28 cellular contexts compared by ENCODE assay signal in genomic region chr16:86432691-86433090, GRCh38.
DNase-seq lines count a peak whose midpoint lies in the region; ATAC-seq and TF ChIP-seq lines count a peak whose summit lies in the region.
"Had no signal": no experiment of that assay in that cellular context is flagged by ENCODE, and none has a peak within 500 bp of the region (broad histone marks: within the 10 kb centered on the region; RNA-seq: fewer than 3 reads in every experiment).

No MANE protein-coding gene starts in this region.

- H3K27me3 ChIP-seq in Peyer's patch (no peaks in the 10 kb centered on the region), sigmoid colon (no peaks in the 10 kb centered on the region), right lobe of liver (no peaks in the 10 kb centered on the region)
- H3K27me3 ChIP-seq: neutrophil, thyroid gland had no signal

- TF ChIP-seq EP300 in sigmoid colon (IDR thresholded peaks at IDR 0.05), result peak; percentile 81 to 97 (median 86)

- no TSS peak for BruUV-seq in OCI-LY7 (replicated peaks; lab: Mats Ljungman, UMichigan)

- POLR2A ChIA-PET in T-cell (lab: Charles Lee) (no interaction called here), OCI-LY7 (lab: Charles Lee) (no interaction called here)

- no peaks in the 10 kb centered on the region for H3K9me3 Mint-ChIP-seq in T-cell
- H3K9me3 Mint-ChIP-seq: activated CD4-positive, alpha-beta memory T cell treated with anti-CD3 and anti-CD28 coated beads, Interleukin-2, amount 10 ng/mL, durations not matched to agents 7 days and 5 days; activated naive CD4-positive, alpha-beta T cell treated with anti-CD3 and anti-CD28 coated beads, Interleukin-2, amount 50 U/mL, for 24 hours; activated T-helper 17 cell treated with anti-CD3 and anti-CD28 coated beads, Interleukin-2, amount 50 U/mL, for 72 hours; stimulated activated naive CD8-positive, alpha-beta T cell treated with anti-CD3 and anti-CD28 coated beads, Interleukin-15, Interleukin-2, amounts not matched to agents 100 ng/mL and 50 ng/mL, for 24 hours had no signal

- DNase-seq in Peyer's patch (peak in 1 of 3 donors; percentile 56), ecto neural progenitor cell (ENCODE audit: low spot score) (peak; percentile 69), left kidney (ENCODE audit: low read depth, low spot score) (peak; percentile 44), sigmoid colon (peak; percentile 95), T-cell (no peak), OCI-LY7 (ENCODE audit: low spot score) (no peak), right lobe of liver (no peak)
- DNase-seq in activated CD4-positive, CD25-positive, alpha-beta regulatory T cell treated with anti-CD3 and anti-CD28 coated beads, Interleukin-2, amount 50 U/mL, for 72 hours, result no peak
- DNase-seq: activated CD4-positive, alpha-beta memory T cell treated with anti-CD3 and anti-CD28 coated beads, Interleukin-2, amount 10 ng/mL, durations not matched to agents 7 days and 5 days; activated CD8-positive, alpha-beta memory T cell treated with anti-CD3 and anti-CD28 coated beads, Interleukin-2, amount 50 U/mL, for 48 hours; CD4-positive, alpha-beta memory T cell; head of caudate nucleus; KBM-7; kidney glomerular epithelial cell; MG63; NCI-H446; SIG-M5; thyroid gland had no signal

- H3K36me3 ChIP-seq in Peyer's patch, result no peaks in the 10 kb centered on the region
- H3K36me3 ChIP-seq in sigmoid colon, result no peaks in the 10 kb centered on the region
- no peaks in the 10 kb centered on the region for H3K36me3 ChIP-seq in OCI-LY7 (ENCODE audit: insufficient read depth, low read length)
- no peaks in the 10 kb centered on the region for H3K36me3 ChIP-seq in right lobe of liver
- H3K36me3 ChIP-seq: cardiac muscle cell, MG63, neutrophil, prostate gland, thyroid gland had no signal

- no peaks in the 10 kb centered on the region for H3K36me3 Mint-ChIP-seq in T-cell
- H3K36me3 Mint-ChIP-seq: activated naive CD4-positive, alpha-beta T cell treated with anti-CD3 and anti-CD28 coated beads, Interleukin-2, amount 50 U/mL, for 24 hours; CD4-positive, alpha-beta memory T cell had no signal

- H3K27ac ChIP-seq in Peyer's patch (peak overlapping the region; percentile 30 to 79 (median 58)), sigmoid colon (peak overlapping the region; percentile 81 to 91 (median 87)), OCI-LY7 (ENCODE audit: low read depth, low read length, poor library complexity, severe bottlenecking) (no peak overlapping the region), right lobe of liver (no peak overlapping the region)
- H3K27ac ChIP-seq: cardiac muscle cell, coronary artery, neutrophil, prostate gland, thyroid gland had no signal

- H3K4me1 ChIP-seq in Peyer's patch (peaks cover 0 to 6% (median 0%) of the 10 kb centered on the region in 4 donors), sigmoid colon (peaks cover 0 to 67% (median 61%) of the 10 kb centered on the region in 4 donors), OCI-LY7 (ENCODE audit: insufficient read depth, low read length, poor library complexity, severe bottlenecking) (no peaks in the 10 kb centered on the region), right lobe of liver (no peaks in the 10 kb centered on the region)
- H3K4me1 ChIP-seq: prostate gland, thyroid gland had no signal

- H3K9me3 ChIP-seq in Peyer's patch (no peaks in the 10 kb centered on the region), sigmoid colon (no peaks in the 10 kb centered on the region), OCI-LY7 (ENCODE audit: low read length) (no peaks in the 10 kb centered on the region), right lobe of liver (no peaks in the 10 kb centered on the region)
- H3K9me3 ChIP-seq: MG63, neutrophil, prostate gland, thyroid gland had no signal

- CTCF ChIA-PET in T-cell (lab: Charles Lee), result no interaction called here
- CTCF ChIA-PET in OCI-LY7 (lab: Charles Lee; ENCODE audit: unreplicated experiment), result no interaction called here

- no peak overlapping the region for H2AFZ ChIP-seq in OCI-LY7 (ENCODE audit: low read length)

- ATAC-seq in T-cell (replicated peaks in 1 of 4), result no peak
- no peak for ATAC-seq in right lobe of liver
- ATAC-seq: activated CD4-positive, CD25-positive, alpha-beta regulatory T cell treated with anti-CD3 and anti-CD28 coated beads, Interleukin-2, amount 50 U/mL, for 24 hours; activated T-helper 17 cell treated with anti-CD3 and anti-CD28 coated beads, Interleukin-2, amount 50 U/mL, for 72 hours; GM12878 had no signal

- no peak overlapping the region for H3K4me3 ChIP-seq in Peyer's patch
- no peak overlapping the region for H3K4me3 ChIP-seq in sigmoid colon
- H3K4me3 ChIP-seq in OCI-LY7 (ENCODE audit: low read depth, low read length, poor library complexity, severe bottlenecking), result no peak overlapping the region
- no peak overlapping the region for H3K4me3 ChIP-seq in right lobe of liver
- H3K4me3 ChIP-seq: cardiac muscle cell, coronary artery, GM12878, lung, MG63, prostate gland, thyroid gland had no signal

- H3K4me1 Mint-ChIP-seq in T-cell, result no peaks in the 10 kb centered on the region
- H3K4me1 Mint-ChIP-seq: activated CD4-positive, alpha-beta memory T cell treated with anti-CD3 and anti-CD28 coated beads, Interleukin-2, amount 10 ng/mL, durations not matched to agents 7 days and 5 days; activated naive CD4-positive, alpha-beta T cell treated with anti-CD3 and anti-CD28 coated beads, Interleukin-2, amount 50 U/mL, for 24 hours; activated T-helper 17 cell treated with anti-CD3 and anti-CD28 coated beads, Interleukin-2, amount 50 U/mL, for 72 hours; CD4-positive, alpha-beta memory T cell had no signal

- no peaks in the 10 kb centered on the region for H3K9me2 ChIP-seq in OCI-LY7 (ENCODE audit: insufficient read depth, low read length)

- H3K27ac Mint-ChIP-seq in T-cell, result no peak overlapping the region
- H3K27ac Mint-ChIP-seq: activated CD4-positive, alpha-beta memory T cell treated with anti-CD3 and anti-CD28 coated beads, Interleukin-2, amount 10 ng/mL, durations not matched to agents 7 days and 5 days; activated naive CD4-positive, alpha-beta T cell treated with anti-CD3 and anti-CD28 coated beads, Interleukin-2, amount 50 U/mL, for 24 hours; activated T-helper 17 cell treated with anti-CD3 and anti-CD28 coated beads, Interleukin-2, amount 50 U/mL, for 72 hours; CD4-positive, alpha-beta memory T cell; stimulated activated naive CD8-positive, alpha-beta T cell treated with anti-CD3 and anti-CD28 coated beads, Interleukin-15, Interleukin-2, amounts not matched to agents 100 ng/mL and 50 ng/mL, for 24 hours had no signal

- no peaks in the 10 kb centered on the region for H4K20me1 ChIP-seq in OCI-LY7 (ENCODE audit: insufficient read depth, low read length)

- WGBS in sigmoid colon, 2 donors, result 53 to 57% methylated on average over 15 of the region's 15 CpGs
- 27% methylated on average over 3 of the region's 15 CpGs for WGBS in right lobe of liver (ENCODE audit: insufficient coverage, low coverage, low lambda C conversion rate, missing lambda C conversion rate)

- TF ChIP-seq POLR2A in Peyer's patch (IDR thresholded peaks at IDR 0.05) (no peak), sigmoid colon (IDR thresholded peaks at IDR 0.05) (no peak), right lobe of liver (IDR thresholded peaks at IDR 0.05) (no peak)

- TF ChIP-seq CTCF in Peyer's patch (IDR thresholded peaks at IDR 0.05) (no peak), sigmoid colon (IDR thresholded peaks at IDR 0.05) (no peak), OCI-LY7 (conservative IDR thresholded peaks at IDR 0.05; ENCODE audit: low read length) (no peak), right lobe of liver (IDR thresholded peaks at IDR 0.05) (no peak)

- H3K4me3 Mint-ChIP-seq in T-cell, result no peak overlapping the region
- H3K4me3 Mint-ChIP-seq: activated CD4-positive, alpha-beta memory T cell treated with anti-CD3 and anti-CD28 coated beads, Interleukin-2, amount 10 ng/mL, durations not matched to agents 7 days and 5 days; activated naive CD4-positive, alpha-beta T cell treated with anti-CD3 and anti-CD28 coated beads, Interleukin-2, amount 50 U/mL, for 24 hours; activated T-helper 17 cell treated with anti-CD3 and anti-CD28 coated beads, Interleukin-2, amount 50 U/mL, for 72 hours; CD4-positive, alpha-beta memory T cell; stimulated activated naive CD8-positive, alpha-beta T cell treated with anti-CD3 and anti-CD28 coated beads, Interleukin-15, Interleukin-2, amounts not matched to agents 100 ng/mL and 50 ng/mL, for 24 hours had no signal

- no peaks in the 10 kb centered on the region for H3K79me2 ChIP-seq in OCI-LY7 (ENCODE audit: insufficient read depth, low read depth, low read length)

- H3K4me2 ChIP-seq in OCI-LY7 (ENCODE audit: low read length), result no peak overlapping the region

- intact Hi-C loops in sigmoid colon (cut with DNase I), result loop anchor here (2.0 kb wide), 3 partner anchors 24 to 90 kb away; no protein-coding TSS in a partner anchor
- intact Hi-C loops in OCI-LY7 (cut with micrococcal nuclease; ENCODE audit: unreplicated experiment), result no loop called here
- intact Hi-C loops in right lobe of liver (cut with DNase I), result no loop called here

- peaks cover 4 to 7% of the 10 kb centered on the region in 2 donors for H3K27me3 Mint-ChIP-seq in T-cell
- H3K27me3 Mint-ChIP-seq: activated CD4-positive, alpha-beta memory T cell treated with anti-CD3 and anti-CD28 coated beads, Interleukin-2, amount 10 ng/mL, durations not matched to agents 7 days and 5 days had no signal

Comparison
In these comparisons a context has a peak if more than half of its experiments do, and no peak if none do; other contexts are left out.
1. DNase-seq: peak in ecto neural progenitor cell (single experiment), left kidney (single experiment) and sigmoid colon (single experiment); none in T-cell (0 of 34), activated CD4-positive, CD25-positive, alpha-beta regulatory T cell treated with anti-CD3 and anti-CD28 coated beads, Interleukin-2, amount 50 U/mL, for 72 hours (single experiment), OCI-LY7 (single experiment) and right lobe of liver (0 of 3).
2. H3K27ac ChIP-seq: peak in Peyer's patch (4 of 4) and sigmoid colon (4 of 4); none in OCI-LY7 (single experiment) and right lobe of liver (0 of 3).